In genomic region chr19:17243340-17243853, GRCh38 we compare ENCODE assay signal across 1 cellular context.
A peak's percentile ranks its signal among the peaks of the same experiment; 100 is the strongest.
TF ChIP-seq lines count a peak whose summit lies in the region.

No MANE protein-coding gene starts in this region.

TF ChIP-seq in HepG2, 621 proteins besides CTCF, POLR2A, EP300 and RAD21 (continued from another document and continues in another):
- 0 out of 2 replicates have a peak, but pooled peaks have one; percentile 7 for TF ChIP-seq FOXO4 (CRISPR knock-in tag; conservative IDR thresholded peaks at IDR 0.05)
- 0 out of 2 replicates have a peak, but pooled peaks have one; percentile 17 for TF ChIP-seq ZNF740 (CRISPR knock-in tag; IDR thresholded peaks at IDR 0.05)
- no peak for TF ChIP-seq ZNF329 (CRISPR knock-in tag; IDR thresholded peaks at IDR 0.05; ENCODE audit: low read depth)
- peak; percentile 54; the same call in 1 of the 3 replicates for TF ChIP-seq MXI1 (IDR thresholded peaks at IDR 0.05; ENCODE audit: borderline replicate concordance, low read depth, low read length)
- 0 out of 2 replicates have a peak, but pooled peaks have one; percentile 31 for TF ChIP-seq MED1 (CRISPR knock-in tag; IDR thresholded peaks at IDR 0.05)
- no peak for TF ChIP-seq TGIF2 (CRISPR knock-in tag; IDR thresholded peaks at IDR 0.05)
- TF ChIP-seq HMG20A (CRISPR knock-in tag; IDR thresholded peaks at IDR 0.05; ENCODE audit: borderline replicate concordance): no peak
- TF ChIP-seq ZNF563 (CRISPR knock-in tag; IDR thresholded peaks at IDR 0.05): no peak
- TF ChIP-seq ZNF879 (CRISPR knock-in tag; IDR thresholded peaks at IDR 0.05): no peak
- no peak for TF ChIP-seq ZUFSP (CRISPR knock-in tag; IDR thresholded peaks at IDR 0.05; ENCODE audit: borderline replicate concordance)
- no peak for TF ChIP-seq KDM6A (CRISPR knock-in tag; IDR thresholded peaks at IDR 0.05; ENCODE audit: low read depth)
- no peak for TF ChIP-seq MZF1 (CRISPR knock-in tag; IDR thresholded peaks at IDR 0.05; ENCODE audit: borderline replicate concordance)
- peak; percentile 23; the same call in 1 of the 2 replicates for TF ChIP-seq HDAC1 (CRISPR knock-in tag; IDR thresholded peaks at IDR 0.05)
- peak; percentile 48; the same call in 1 of the 2 replicates for TF ChIP-seq ZFX (CRISPR knock-in tag; IDR thresholded peaks at IDR 0.05; ENCODE audit: low read depth)
- peak; percentile 41 for TF ChIP-seq PAXIP1 (CRISPR knock-in tag; conservative IDR thresholded peaks at IDR 0.05)
- no peak for TF ChIP-seq ATF2 (CRISPR knock-in tag; IDR thresholded peaks at IDR 0.05)
- TF ChIP-seq RXRA (CRISPR knock-in tag; IDR thresholded peaks at IDR 0.05): no peak; the same call in 1 of the 2 replicates
- TF ChIP-seq MNT (IDR thresholded peaks at IDR 0.05): no peak
- TF ChIP-seq MYPOP (CRISPR knock-in tag; IDR thresholded peaks at IDR 0.05): 0 out of 2 replicates have a peak, but pooled peaks have one; percentile 10
- TF ChIP-seq RBM22 (optimal IDR thresholded peaks at IDR 0.05; ENCODE audit: low read length): no peak
- no peak for TF ChIP-seq UBTF (CRISPR knock-in tag; IDR thresholded peaks at IDR 0.05)
- TF ChIP-seq TFDP1 (CRISPR knock-in tag; IDR thresholded peaks at IDR 0.05; ENCODE audit: borderline replicate concordance): no peak
- TF ChIP-seq SKIL (CRISPR knock-in tag; IDR thresholded peaks at IDR 0.05; ENCODE audit: borderline replicate concordance): no peak
- TF ChIP-seq ZNF570 (CRISPR knock-in tag; IDR thresholded peaks at IDR 0.05; ENCODE audit: borderline replicate concordance): no peak
- TF ChIP-seq ZNF562 (CRISPR knock-in tag; IDR thresholded peaks at IDR 0.05; ENCODE audit: borderline replicate concordance): no peak
- TF ChIP-seq ARID5B (CRISPR knock-in tag; IDR thresholded peaks at IDR 0.05): no peak
- no peak for TF ChIP-seq GABPA (IDR thresholded peaks at IDR 0.05; ENCODE audit: low read depth, low read length)
- no peak for TF ChIP-seq GABPA (CRISPR knock-in tag; IDR thresholded peaks at IDR 0.05; ENCODE audit: low read depth)
- TF ChIP-seq ZNF720 (CRISPR knock-in tag; IDR thresholded peaks at IDR 0.05): no peak
- no peak for TF ChIP-seq BORCS8-MEF2B (CRISPR knock-in tag; IDR thresholded peaks at IDR 0.05)
- no peak for TF ChIP-seq NFIC (IDR thresholded peaks at IDR 0.05; ENCODE audit: low read length)
- TF ChIP-seq ZNF280B (CRISPR knock-in tag; IDR thresholded peaks at IDR 0.05; ENCODE audit: borderline replicate concordance): 0 out of 2 replicates have a peak, but pooled peaks have one; percentile 35
